Comparison of ENCODE assay signal across 15 cellular contexts in the genomic region with DNA sequence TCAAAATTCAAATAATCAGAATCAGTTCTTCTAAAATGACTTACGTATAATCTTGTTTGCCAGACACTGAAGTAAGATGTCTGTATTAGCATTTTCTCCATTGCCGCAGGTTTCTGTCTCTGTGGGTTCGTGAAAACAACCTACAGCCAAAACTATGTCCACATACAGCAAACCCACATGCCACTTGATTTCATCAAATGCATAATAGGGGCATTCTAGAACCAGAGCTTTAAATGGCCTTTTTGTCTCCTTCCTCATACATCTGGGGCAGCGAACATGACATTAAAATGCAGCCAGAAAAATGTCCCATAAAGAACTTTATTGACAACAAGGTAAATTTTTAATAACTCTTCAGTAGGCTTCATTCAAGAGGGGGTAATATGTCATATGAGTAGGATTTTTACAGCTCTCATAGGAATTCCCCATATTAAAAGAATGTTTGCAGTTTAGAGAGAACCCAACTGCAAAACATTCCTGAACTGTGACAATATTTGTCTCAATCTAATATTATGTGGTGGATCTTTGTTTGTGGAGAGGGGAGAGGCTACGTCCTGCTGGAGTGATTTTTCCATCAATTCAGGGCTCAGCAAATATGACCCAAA.
DNase-seq lines count a peak whose midpoint lies in the region; ATAC-seq, FAIRE-seq and TF ChIP-seq lines count a peak whose summit lies in the region.
"Had no signal": no experiment of that assay in that cellular context is flagged by ENCODE, and none has a peak within 500 bp of the region (broad histone marks: within the 10 kb centered on the region; RNA-seq: fewer than 3 reads in every experiment).

No MANE protein-coding gene starts in this region.

- H3K9me3 Mint-ChIP-seq in Calu3 (ENCODE audit: low read depth, unreplicated experiment), result peaks cover 2% of the 10 kb centered on the region
- H3K9me3 Mint-ChIP-seq in astrocyte (ENCODE audit: unreplicated experiment), result peaks cover 10% of the 10 kb centered on the region

- H2AFZ ChIP-seq in astrocyte (ENCODE audit: low read depth, low read length), result peak overlapping the region; percentile 72

- H4K20me1 ChIP-seq in astrocyte (ENCODE audit: insufficient read depth, low read length), result no peaks in the 10 kb centered on the region

- H3K4me3 ChIP-seq in astrocyte (ENCODE audit: insufficient read depth, low read depth, low read length), result no peak overlapping the region
- no peak overlapping the region for H3K4me3 ChIP-seq in rectal smooth muscle tissue (ENCODE audit: low read length)
- H3K4me3 ChIP-seq: colonic mucosa, esophagus squamous epithelium, lung had no signal

- peaks cover 9% of the 10 kb centered on the region for H3K4me1 ChIP-seq in astrocyte (ENCODE audit: insufficient read depth, low read length)
- no peaks in the 10 kb centered on the region for H3K4me1 ChIP-seq in rectal smooth muscle tissue (ENCODE audit: control insufficient read depth, insufficient read depth, low read length)
- H3K4me1 ChIP-seq: colonic mucosa, esophagus squamous epithelium had no signal

- H3K79me2 ChIP-seq in astrocyte (ENCODE audit: insufficient read depth, low read length), result no peaks in the 10 kb centered on the region

- H3K27ac Mint-ChIP-seq in Calu3 (ENCODE audit: unreplicated experiment) (peak overlapping the region; percentile 93), astrocyte (ENCODE audit: unreplicated experiment) (peak overlapping the region; percentile 63)

- H3K4me3 Mint-ChIP-seq in Calu3 (ENCODE audit: low read depth, unreplicated experiment) (peak overlapping the region; percentile 63), astrocyte (ENCODE audit: unreplicated experiment) (no peak overlapping the region)

- no peaks in the 10 kb centered on the region for H3K9me3 ChIP-seq in astrocyte (ENCODE audit: insufficient read depth, low read depth, low read length)
- H3K9me3 ChIP-seq: BE2C, colonic mucosa, esophagus squamous epithelium had no signal

- TF ChIP-seq CTCF in Calu3 (IDR thresholded peaks at IDR 0.05; ENCODE audit: unreplicated experiment) (no peak), astrocyte (IDR thresholded peaks at IDR 0.05; ENCODE audit: insufficient read depth, low read depth, low read length) (no peak)

- FAIRE-seq in astrocyte (lab: Jason Lieb, UNC), result no peak

- no TSS peak for BruUV-seq in Calu3 (replicated peaks; lab: Mats Ljungman, UMichigan)

- no peaks in the 10 kb centered on the region for H3K27me3 ChIP-seq in astrocyte (ENCODE audit: insufficient read depth, low read length)
- H3K27me3 ChIP-seq in rectal smooth muscle tissue (ENCODE audit: control insufficient read depth, insufficient read depth, low read length), result no peaks in the 10 kb centered on the region
- H3K27me3 ChIP-seq: BE2C, colonic mucosa, esophagus squamous epithelium had no signal

- peak overlapping the region; percentile 78 for H3K4me2 ChIP-seq in astrocyte (ENCODE audit: low read length)

- ATAC-seq in HG03175 (IDR thresholded peaks at IDR 0.05; ENCODE audit: unreplicated experiment) (no peak), GM21423 (IDR thresholded peaks at IDR 0.05; ENCODE audit: unreplicated experiment) (no peak), HG03097 (IDR thresholded peaks at IDR 0.05; ENCODE audit: low FRiP score, unreplicated experiment) (no peak)

- H3K9ac ChIP-seq in astrocyte (ENCODE audit: low read length) (peak overlapping the region; percentile 48), rectal smooth muscle tissue (ENCODE audit: low read length) (no peak overlapping the region)

- H3K36me3 Mint-ChIP-seq in Calu3 (ENCODE audit: insufficient read depth, unreplicated experiment) (peaks cover 18% of the 10 kb centered on the region), astrocyte (ENCODE audit: low read depth, unreplicated experiment) (peaks cover 1% of the 10 kb centered on the region)

- CTCF ChIA-PET in Calu3 (lab: Charles Lee), result interaction anchor here (0.7 to 1.3 kb wide), 6 partner anchors 13 to 1822 kb away, joined by 3 to 7 read pairs (median 4); no protein-coding TSS in a partner anchor

- H3K27me3 Mint-ChIP-seq in Calu3 (ENCODE audit: unreplicated experiment) (no peaks in the 10 kb centered on the region), astrocyte (ENCODE audit: low read depth, unreplicated experiment) (peaks cover 20% of the 10 kb centered on the region)

- no peak overlapping the region for H3K27ac ChIP-seq in astrocyte (ENCODE audit: low read depth, low read length)
- H3K27ac ChIP-seq in rectal smooth muscle tissue (ENCODE audit: low read depth, low read length), result peak overlapping the region; percentile 24
- H3K27ac ChIP-seq: colonic mucosa had no signal

- DNase-seq in Calu3 (peak; percentile 32), astrocyte (ENCODE audit: low read depth) (peak; percentile 33), kidney glomerular epithelial cell (lab: John Stamatoyannopoulos, UW) (peak; percentile 43)
- no peak for DNase-seq in activated CD4-positive, alpha-beta T cell treated with anti-CD3 and anti-CD28 coated beads, Interleukin-2, amount 50 U/mL, for 48 hours
- DNase-seq: activated CD4-positive, alpha-beta T cell treated with anti-CD3 and anti-CD28 coated beads for 1 hour; BE2C; colonic mucosa; esophagus squamous epithelium; NCI-H2171; occipital lobe had no signal

- H3K36me3 ChIP-seq in astrocyte (ENCODE audit: insufficient read depth, low read length) (no peaks in the 10 kb centered on the region), rectal smooth muscle tissue (ENCODE audit: control insufficient read depth, insufficient read depth, low read length) (no peaks in the 10 kb centered on the region)
- H3K36me3 ChIP-seq: BE2C, colonic mucosa, esophagus squamous epithelium had no signal

- H3K4me1 Mint-ChIP-seq in Calu3 (ENCODE audit: low read depth, unreplicated experiment) (peaks cover 62% of the 10 kb centered on the region), astrocyte (ENCODE audit: low read depth, unreplicated experiment) (peaks cover 12% of the 10 kb centered on the region)

- intact Hi-C loops in Calu3 (cut with micrococcal nuclease; ENCODE audit: unreplicated experiment), result loop anchor here (1.0 to 2.0 kb wide), 4 partner anchors 14 to 144 kb away; no protein-coding TSS in a partner anchor

Comparison
In these comparisons a context has a peak if more than half of its experiments do, and no peak if none do; other contexts are left out.
1. DNase-seq: peak in Calu3 (single experiment), astrocyte (single experiment) and kidney glomerular epithelial cell (single experiment); none in activated CD4-positive, alpha-beta T cell treated with anti-CD3 and anti-CD28 coated beads, Interleukin-2, amount 50 U/mL, for 48 hours (0 of 2).